In the genomic region with DNA sequence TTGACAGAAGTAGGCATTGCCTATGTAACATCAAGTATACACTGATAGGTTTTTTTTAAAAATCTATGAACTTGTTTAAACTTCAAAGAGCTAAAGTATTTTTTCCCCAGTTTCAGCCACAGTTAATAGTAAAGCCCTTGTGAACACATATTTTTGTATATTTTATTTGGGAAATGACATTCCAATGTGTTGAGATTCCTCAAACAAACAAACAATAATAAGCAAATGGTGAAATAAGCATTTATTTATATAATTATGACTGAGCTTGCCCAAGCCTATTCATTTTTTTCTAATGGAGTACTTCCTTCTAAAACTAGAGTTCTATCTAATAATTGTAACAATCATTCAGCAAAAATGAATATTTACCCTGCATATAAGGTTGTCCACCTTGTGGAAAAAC, we compare ENCODE assay signal across 14 cellular contexts. TPM values are rescaled to one million over a fixed set of nuclear protein-coding genes. Genes with fewer than 3 reads are reported as not detected.
DNase-seq lines count a peak whose midpoint lies in the region; ATAC-seq lines count a peak whose summit lies in the region.
"Had no signal": no experiment of that assay in that cellular context is flagged by ENCODE, and none has a peak within 500 bp of the region (broad histone marks: within the 10 kb centered on the region; RNA-seq: fewer than 3 reads in every experiment).

No MANE protein-coding gene starts in this region.

- H3K36me3 ChIP-seq in adipocyte (ENCODE audit: control insufficient read depth, insufficient read depth, low read length, severe bottlenecking), result no peaks in the 10 kb centered on the region
- H3K36me3 ChIP-seq: BLaER1 treated with 17β-estradiol and CSF1 and Interleukin-3, amounts not matched to agents 10 nM and 100 nM had no signal

- H3K4me1 Mint-ChIP-seq in stimulated activated naive CD8-positive, alpha-beta T cell treated with anti-CD3 and anti-CD28 coated beads, Interleukin-15, amount 100 ng/mL, for 72 hours, result no peaks in the 10 kb centered on the region
- H3K4me1 Mint-ChIP-seq: H9 had no signal

- no peak overlapping the region for H3K9ac ChIP-seq in adipocyte (ENCODE audit: low read length)
- H3K9ac ChIP-seq: BLaER1 treated with 17β-estradiol and CSF1 and Interleukin-3, amounts not matched to agents 10 nM and 100 nM had no signal

- intact Hi-C loops in left colon (cut with DNase I, micrococcal nuclease), result no loop called here

- no peak overlapping the region for H3K4me3 ChIP-seq in adipocyte (ENCODE audit: low read length)
- H3K4me3 ChIP-seq: BLaER1 treated with 17β-estradiol and CSF1 and Interleukin-3, amounts not matched to agents 10 nM and 100 nM had no signal

- H3K27ac Mint-ChIP-seq in stimulated activated naive CD8-positive, alpha-beta T cell treated with anti-CD3 and anti-CD28 coated beads, Interleukin-15, amount 100 ng/mL, for 72 hours, result no peak overlapping the region
- H3K27ac Mint-ChIP-seq: CD4-positive, CD25-positive, alpha-beta regulatory T cell; H9; IgD-negative memory B cell had no signal

- ATAC-seq in HG03354 (IDR thresholded peaks at IDR 0.05; ENCODE audit: poor library complexity, severe bottlenecking, unreplicated experiment) (no peak), left colon (no peak), GM19452 (IDR thresholded peaks at IDR 0.05; ENCODE audit: unreplicated experiment) (no peak)
- no peak for ATAC-seq in stimulated activated naive CD8-positive, alpha-beta T cell treated with anti-CD3 and anti-CD28 coated beads, Interleukin-15, amount 100 ng/mL, for 72 hours

- H3K27me3 ChIP-seq in adipocyte (replicated peaks; ENCODE audit: control insufficient read depth, insufficient read depth, low read length), result no peaks in the 10 kb centered on the region
- H3K27me3 ChIP-seq: BLaER1 treated with 17β-estradiol and CSF1 and Interleukin-3, amounts not matched to agents 10 nM and 100 nM had no signal

- H3K4me1 ChIP-seq in adipocyte (ENCODE audit: control insufficient read depth, insufficient read depth, low read length), result peaks cover 14% of the 10 kb centered on the region
- H3K4me1 ChIP-seq: BLaER1 treated with 17β-estradiol and CSF1 and Interleukin-3, amounts not matched to agents 10 nM and 100 nM had no signal

- DNase-seq in AG08395 (ENCODE audit: low spot score) (peak; percentile 2), LHCN-M2 (ENCODE audit: low read depth) (peak; percentile 51), adipocyte (ENCODE audit: low read depth) (peak; percentile 53), fibroblast of peridontal ligament (ENCODE audit: extremely low read depth) (peak; percentile 8), left colon (no peak)
- DNase-seq in stimulated activated naive CD8-positive, alpha-beta T cell treated with anti-CD3 and anti-CD28 coated beads, Interleukin-15, amount 100 ng/mL, for 72 hours, result no peak
- DNase-seq: CD4-positive, CD25-positive, alpha-beta regulatory T cell; DMS53; GOT3; H9 had no signal

- no peak overlapping the region for H3K4me3 Mint-ChIP-seq in stimulated activated naive CD8-positive, alpha-beta T cell treated with anti-CD3 and anti-CD28 coated beads, Interleukin-15, amount 100 ng/mL, for 72 hours
- H3K4me3 Mint-ChIP-seq: CD4-positive, CD25-positive, alpha-beta regulatory T cell; H9; IgD-negative memory B cell had no signal

- no peaks in the 10 kb centered on the region for H3K9me3 ChIP-seq in adipocyte (ENCODE audit: control insufficient read depth, low read length)
- H3K9me3 ChIP-seq: BLaER1 treated with 17β-estradiol and CSF1 and Interleukin-3, amounts not matched to agents 10 nM and 100 nM had no signal

- H3K27me3 Mint-ChIP-seq in stimulated activated naive CD8-positive, alpha-beta T cell treated with anti-CD3 and anti-CD28 coated beads, Interleukin-15, amount 100 ng/mL, for 72 hours, result no peaks in the 10 kb centered on the region

- H3K9me3 Mint-ChIP-seq in stimulated activated naive CD8-positive, alpha-beta T cell treated with anti-CD3 and anti-CD28 coated beads, Interleukin-15, amount 100 ng/mL, for 72 hours, result no peaks in the 10 kb centered on the region
- H3K9me3 Mint-ChIP-seq: CD4-positive, CD25-positive, alpha-beta regulatory T cell; H9; IgD-negative memory B cell had no signal

RNA-seq across cellular contexts. Expression of a gene that starts 12.5 kb away (rescaled TPM):
- 0.40 and 0.71 TPM in 2 replicates for total RNA-seq in LHCN-M2 (2014; rRNA removed)
- polyA plus RNA-seq in LHCN-M2 (2012), result 0.19 TPM
- total RNA-seq in left colon, result 1 to 10 TPM in 1 of 2 donors, under 1 TPM in 1; 0.84 to 1.2 TPM

RNA-seq across cellular contexts. Expression of a gene that starts 19.2 kb away (rescaled TPM):
- 4.3 and 6.3 TPM in 2 replicates for total RNA-seq in LHCN-M2 (2014; rRNA removed)
- polyA plus RNA-seq in LHCN-M2 (2012), result 3.1 TPM
- total RNA-seq in left colon, result 1 to 10 TPM; 7.3 to 8.7 TPM

RNA-seq across cellular contexts. Expression of a gene that starts 19.2 kb away (rescaled TPM):
- total RNA-seq in LHCN-M2 (2014; rRNA removed), result 3.4 and 6.4 TPM in 2 replicates
- 2.2 TPM for polyA plus RNA-seq in LHCN-M2 (2012)
- total RNA-seq in left colon, result 1 to 10 TPM; 7.0 to 9.2 TPM

RNA-seq across cellular contexts. Expression of a gene that starts 37.3 kb away (rescaled TPM):
- total RNA-seq in LHCN-M2 (2014; rRNA removed) (0.06 TPM in 1 of 2 replicates, not detected in the other), left colon (under 1 TPM; 0.43 to 0.45 TPM)
- polyA plus RNA-seq in LHCN-M2 (2012), result not detected
- polyA plus RNA-seq: IgD-negative memory B cell had no signal

Comparison
In these comparisons a context has a peak if more than half of its experiments do, and no peak if none do; other contexts are left out.
1. DNase-seq: peak in AG08395 (single experiment), LHCN-M2 (single experiment), adipocyte (single experiment) and fibroblast of peridontal ligament (single experiment); none in left colon (0 of 2) and stimulated activated naive CD8-positive, alpha-beta T cell treated with anti-CD3 and anti-CD28 coated beads, Interleukin-15, amount 100 ng/mL, for 72 hours (0 of 2).